18 cellular contexts compared by ENCODE assay signal in genomic region chr22:27111796-27112195, GRCh38.
DNase-seq lines count a peak whose midpoint lies in the region; ATAC-seq, FAIRE-seq and TF ChIP-seq lines count a peak whose summit lies in the region.
"Had no signal": no experiment of that assay in that cellular context is flagged by ENCODE, and none has a peak within 500 bp of the region (broad histone marks: within the 10 kb centered on the region; RNA-seq: fewer than 3 reads in every experiment).

No MANE protein-coding gene starts in this region.

- H3K9me1 ChIP-seq in endothelial cell of umbilical vein (replicated peaks; ENCODE audit: control insufficient read depth, extremely low read depth, insufficient read depth, low read length): no peaks in the 10 kb centered on the region

- no peaks in the 10 kb centered on the region for H3K79me2 ChIP-seq in endothelial cell of umbilical vein (ENCODE audit: control insufficient read depth, insufficient read depth, low read length)

- H3K4me1 ChIP-seq in A549 (peaks cover 94% of the 10 kb centered on the region), RWPE2 (ENCODE audit: insufficient read depth, poor library complexity, severe bottlenecking) (peaks cover 29% of the 10 kb centered on the region), endothelial cell of umbilical vein (ENCODE audit: control insufficient read depth, extremely low read depth, insufficient read depth, low read length) (peaks cover 76% of the 10 kb centered on the region)

- H3K4me3 ChIP-seq in A549 (no peak overlapping the region), RWPE2 (ENCODE audit: severe bottlenecking) (no peak overlapping the region), endothelial cell of umbilical vein (replicated peaks in 1 of 3; ENCODE audit: insufficient read depth in 1 of 3, low read depth in 1 of 3, low read length in 3 of 3) (no peak overlapping the region)
- H3K4me3 ChIP-seq: BLaER1 treated with 17β-estradiol and CSF1 and Interleukin-3, amounts not matched to agents 10 nM and 100 nM; GM23248 had no signal

- H3K36me3 ChIP-seq in RWPE2 (ENCODE audit: low read depth): no peaks in the 10 kb centered on the region
- no peaks in the 10 kb centered on the region for H3K36me3 ChIP-seq in endothelial cell of umbilical vein (ENCODE audit: control insufficient read depth in 2 of 2, extremely low read depth in 1 of 2, insufficient read depth in 2 of 2, low read length in 2 of 2)
- H3K36me3 ChIP-seq: BLaER1 treated with 17β-estradiol and CSF1 and Interleukin-3, amounts not matched to agents 10 nM and 100 nM had no signal

- no peak for TF ChIP-seq POLR2A in A549 (IDR thresholded peaks at IDR 0.05; ENCODE audit: low read length)
- no peak for TF ChIP-seq POLR2A in endothelial cell of umbilical vein (IDR thresholded peaks at IDR 0.05; ENCODE audit: low read depth, low read length)

- intact Hi-C loops in endothelial cell of umbilical vein (cut with micrococcal nuclease): loop anchor here (1.0 to 10.0 kb wide), 3 partner anchors 41 to 434 kb away; no protein-coding TSS in a partner anchor
- intact Hi-C loops in natural killer cell (cut with micrococcal nuclease): no loop called here

- TF ChIP-seq CTCF in A549 (IDR thresholded peaks at IDR 0.05) (no peak), RWPE2 (IDR thresholded peaks at IDR 0.05; ENCODE audit: poor library complexity, severe bottlenecking) (no peak), endothelial cell of umbilical vein (IDR thresholded peaks at IDR 0.05; ENCODE audit: extremely low read depth in 1 of 2, insufficient read depth in 1 of 2, low read depth in 1 of 2, low read length in 2 of 2) (no peak), neural crest cell (conservative IDR thresholded peaks at IDR 0.05) (no peak), natural killer cell (IDR thresholded peaks at IDR 0.05) (no peak)

- FAIRE-seq in A549 (lab: Jason Lieb, UNC) (no peak), endothelial cell of umbilical vein (lab: Jason Lieb, UNC) (no peak)
- FAIRE-seq: GM12891 had no signal

- H3K36me3 Mint-ChIP-seq in neural crest cell (ENCODE audit: low read depth) (no peaks in the 10 kb centered on the region), natural killer cell (no peaks in the 10 kb centered on the region)

- BruUV-seq in endothelial cell of umbilical vein (replicated peaks; lab: Mats Ljungman, UMichigan): no TSS peak

- no peaks in the 10 kb centered on the region for H4K20me1 ChIP-seq in endothelial cell of umbilical vein (replicated peaks; ENCODE audit: control insufficient read depth, extremely low read depth, insufficient read depth, low read length)
- H4K20me1 ChIP-seq: BLaER1 treated with 17β-estradiol and CSF1 and Interleukin-3, amounts not matched to agents 10 nM and 100 nM had no signal

- DNase-seq in A549 (ENCODE audit: low read depth in 1 of 2, low spot score in 1 of 2) (no peak), RWPE2 (ENCODE audit: low spot score) (no peak), endothelial cell of umbilical vein (ENCODE audit: low read depth, low spot score) (no peak), neural crest cell (ENCODE audit: low read depth, low spot score) (no peak), RPMI8226 (no peak), natural killer cell (no peak), T-helper 1 cell (no peak), HK-2 (ENCODE audit: unreplicated experiment) (no peak)
- DNase-seq: GF-D8, GM23248, HCEC 1CT, KBM-7, NCI-H1417 treated with DMSO at 0.1 percent for 48 hours, NCI-H1930, NCI-H748 treated with DMSO at 0.1 percent for 48 hours, OCI-M1 had no signal

- no peak overlapping the region for H2AFZ ChIP-seq in endothelial cell of umbilical vein (ENCODE audit: low read depth, low read length)
- H2AFZ ChIP-seq: GM23248 had no signal

- dilution Hi-C loops in endothelial cell of umbilical vein (cut with MboI; ENCODE audit: extremely low pct_ligation_motif_present, low sequenced_read_pairs): no loop called here

- H3K9me3 ChIP-seq in A549: no peaks in the 10 kb centered on the region
- peaks cover 4% of the 10 kb centered on the region for H3K9me3 ChIP-seq in RWPE2 (ENCODE audit: severe bottlenecking)
- no peaks in the 10 kb centered on the region for H3K9me3 ChIP-seq in endothelial cell of umbilical vein (replicated peaks; ENCODE audit: control insufficient read depth, insufficient read depth, low read length)

- peak overlapping the region; percentile 25 for H3K9ac ChIP-seq in endothelial cell of umbilical vein (replicated peaks; ENCODE audit: extremely low read depth, insufficient read depth, low read length)
- H3K9ac ChIP-seq: BLaER1 treated with 17β-estradiol and CSF1 and Interleukin-3, amounts not matched to agents 10 nM and 100 nM; GM23248 had no signal

- POLR2A ChIA-PET in A549 (lab: Yijun Ruan, JAX) (no interaction called here), endothelial cell of umbilical vein (lab: Charles Lee) (no interaction called here)

- H3K27me3 Mint-ChIP-seq in neural crest cell (ENCODE audit: low read depth): no peaks in the 10 kb centered on the region
- peaks cover 3 to 11% of the 10 kb centered on the region in 2 donors for H3K27me3 Mint-ChIP-seq in natural killer cell (ENCODE audit: low read depth in 2 of 2)

- ATAC-seq in A549 (no peak), RWPE2 (ENCODE audit: low read depth) (no peak), natural killer cell (no peak)

- H3K4me3 Mint-ChIP-seq in neural crest cell (no peak overlapping the region), natural killer cell (no peak overlapping the region)

- H3K27ac ChIP-seq in A549: peak overlapping the region; percentile 94 to 96
- H3K27ac ChIP-seq in RWPE2 (ENCODE audit: poor library complexity, severe bottlenecking): peak overlapping the region; percentile 53
- H3K27ac ChIP-seq in endothelial cell of umbilical vein (ENCODE audit: insufficient read depth, low read depth, low read length): peak overlapping the region; percentile 93

- H3K27me3 ChIP-seq in RWPE2 (ENCODE audit: insufficient read depth, poor library complexity, severe bottlenecking) (no peaks in the 10 kb centered on the region), endothelial cell of umbilical vein (ENCODE audit: control insufficient read depth in 2 of 2, insufficient read depth in 2 of 2, low read length in 2 of 2) (no peaks in the 10 kb centered on the region)
- H3K27me3 ChIP-seq: BLaER1 treated with 17β-estradiol and CSF1 and Interleukin-3, amounts not matched to agents 10 nM and 100 nM had no signal

- CTCF ChIA-PET in A549 (lab: Yijun Ruan, JAX): interaction anchor here (1.2 to 1.5 kb wide), 5 partner anchors 25 to 430 kb away, joined by 3 to 6 read pairs (median 3); no protein-coding TSS in a partner anchor
- CTCF ChIA-PET in endothelial cell of umbilical vein (lab: Charles Lee): interaction anchor here (1.1 to 1.5 kb wide), 2 partner anchors 11 to 355 kb away, joined by 3 to 4 read pairs; no protein-coding TSS in a partner anchor

- WGBS in A549 (ENCODE audit: missing lambda C conversion rate): 74% methylated on average over 5 of the region's 5 CpGs

- TF ChIP-seq EP300 in A549 (IDR thresholded peaks at IDR 0.05): no peak

- H3K4me1 Mint-ChIP-seq in neural crest cell: peaks cover 51% of the 10 kb centered on the region
- H3K4me1 Mint-ChIP-seq in natural killer cell: no peaks in the 10 kb centered on the region

- TF ChIP-seq RAD21 in A549 (conservative IDR thresholded peaks at IDR 0.05 in 1 of 2, IDR thresholded peaks at IDR 0.05 in 1 of 2): no peak

- H3K27ac Mint-ChIP-seq in neural crest cell (ENCODE audit: unreplicated experiment) (peak overlapping the region; percentile 59), natural killer cell (no peak overlapping the region)

- H3K9me3 Mint-ChIP-seq in neural crest cell (no peaks in the 10 kb centered on the region), natural killer cell (no peaks in the 10 kb centered on the region)

- peak overlapping the region; percentile 57 for H3K4me2 ChIP-seq in A549
- H3K4me2 ChIP-seq in endothelial cell of umbilical vein (ENCODE audit: insufficient read depth, low read length): no peak overlapping the region

TF ChIP-seq in A549, 52 proteins besides CTCF, POLR2A, EP300 and RAD21 (continues in another document):
- TF ChIP-seq RCOR1 (IDR thresholded peaks at IDR 0.05; ENCODE audit: low read depth, low read length) (no peak), USF2 (IDR thresholded peaks at IDR 0.05) (no peak), JUN (IDR thresholded peaks at IDR 0.05) (no peak), KDM5A (IDR thresholded peaks at IDR 0.05) (no peak), FOSB (CRISPR knock-in tag; IDR thresholded peaks at IDR 0.05) (no peak), MAZ (IDR thresholded peaks at IDR 0.05; ENCODE audit: borderline replicate concordance, low read depth, low read length) (no peak), HEYL (CRISPR knock-in tag; IDR thresholded peaks at IDR 0.05) (no peak), MAFK (IDR thresholded peaks at IDR 0.05; ENCODE audit: partially characterized antibody) (no peak), CHD4 (IDR thresholded peaks at IDR 0.05; ENCODE audit: borderline replicate concordance) (no peak), MYC (IDR thresholded peaks at IDR 0.05; ENCODE audit: borderline replicate concordance, low read length) (no peak)

TF ChIP-seq in endothelial cell of umbilical vein, 7 proteins besides CTCF, POLR2A, EP300 and RAD21:
- no peak for TF ChIP-seq EZH2 (IDR thresholded peaks at IDR 0.05; ENCODE audit: borderline replicate concordance, low read depth, low read length, severe bottlenecking)
- no peak for TF ChIP-seq MYC (IDR thresholded peaks at IDR 0.05; ENCODE audit: low read depth, low read length)
- TF ChIP-seq JUN (IDR thresholded peaks at IDR 0.05; ENCODE audit: borderline replicate concordance, insufficient read depth, insufficient read length, low read depth): no peak
- no peak for TF ChIP-seq POLR2AphosphoS5 (IDR thresholded peaks at IDR 0.05; ENCODE audit: insufficient read depth, low read depth, low read length)
- no peak for TF ChIP-seq GATA2 (IDR thresholded peaks at IDR 0.05; ENCODE audit: insufficient read depth, insufficient read length, low read depth, low read length)
- TF ChIP-seq FOS (IDR thresholded peaks at IDR 0.05; ENCODE audit: borderline replicate concordance, insufficient read depth, low read length): no peak
- TF ChIP-seq MAX (IDR thresholded peaks at IDR 0.05; ENCODE audit: insufficient read depth, insufficient read length): no peak
